ENCODE assay signal across 19 cellular contexts in genomic region chr10:107118866-107119265, GRCh38. TPM values are rescaled to one million over a fixed set of nuclear protein-coding genes. Genes with fewer than 3 reads are reported as not detected.
"Had no signal": no experiment of that assay in that cellular context is flagged by ENCODE, and none has a peak within 500 bp of the region (broad histone marks: within the 10 kb centered on the region; RNA-seq: fewer than 3 reads in every experiment).

No MANE protein-coding gene starts in this region.

- ATAC-seq: effector memory CD8-positive, alpha-beta T cell; lower lobe of right lung had no signal

- H3K36me3 Mint-ChIP-seq: activated naive CD8-positive, alpha-beta T cell treated with anti-CD3 and anti-CD28 coated beads, Interleukin-2, amount 10 ng/mL, durations not matched to agents 7 days and 5 days; stimulated activated naive B cell treated with anti-CD40 and anti-IgM and Interleukin-4, amounts not matched to agents 10 μg/mL and 1 μg/mL and 100 μg/mL, for 72 hours had no signal

- H3K4me3 ChIP-seq: ascending aorta, lower lobe of right lung, thyroid gland had no signal

- H3K27me3 Mint-ChIP-seq: activated CD4-positive, alpha-beta T cell treated with anti-CD3 and anti-CD28 coated beads, Interleukin-2, amount 10 ng/mL, durations not matched to agents 7 days and 5 days; activated naive CD8-positive, alpha-beta T cell treated with anti-CD3 and anti-CD28 coated beads, Interleukin-2, amount 10 ng/mL, durations not matched to agents 7 days and 5 days; effector memory CD8-positive, alpha-beta T cell; stimulated activated naive B cell treated with anti-CD40 and anti-IgM and Interleukin-4, amounts not matched to agents 10 μg/mL and 1 μg/mL and 100 μg/mL, for 72 hours had no signal

- H3K27ac Mint-ChIP-seq: activated CD4-positive, alpha-beta T cell treated with anti-CD3 and anti-CD28 coated beads, Interleukin-2, amount 10 ng/mL, durations not matched to agents 7 days and 5 days; activated naive CD8-positive, alpha-beta T cell treated with anti-CD3 and anti-CD28 coated beads, Interleukin-2, amount 10 ng/mL, durations not matched to agents 7 days and 5 days; activated T-helper 1 cell treated with anti-CD3 and anti-CD28 coated beads, Interleukin-12 subunit alpha, Interleukin-12 subunit beta, Interleukin-2, Interleukin-4 antibody, amounts not matched to agents 30 ng/mL and 10 ng/mL and 1 ng/mL, durations not matched to agents 14 hours and 24 hours and 36 hours; effector memory CD8-positive, alpha-beta T cell; nephron progenitor cell; stimulated activated naive B cell treated with anti-CD40 and anti-IgM and Interleukin-4, amounts not matched to agents 10 μg/mL and 1 μg/mL and 100 μg/mL, for 72 hours had no signal

- H3K4me1 ChIP-seq: ascending aorta, lower lobe of right lung, thyroid gland had no signal

- H3K9me3 ChIP-seq: ascending aorta, lower lobe of right lung, thyroid gland had no signal

- FAIRE-seq: bronchial epithelial cell, frontal cortex had no signal

- DNase-seq: activated CD4-positive, alpha-beta T cell treated with anti-CD3 and anti-CD28 coated beads, Interleukin-2, amount 10 ng/mL, durations not matched to agents 7 days and 5 days; activated CD4-positive, CD25-positive, alpha-beta regulatory T cell; activated naive CD4-positive, alpha-beta T cell; activated naive CD8-positive, alpha-beta T cell treated with anti-CD3 and anti-CD28 coated beads, Interleukin-2, amount 10 ng/mL, durations not matched to agents 7 days and 5 days; dermis blood vessel endothelial cell; effector memory CD8-positive, alpha-beta T cell; head of caudate nucleus; lower lobe of right lung; nephron progenitor cell; occipital lobe; stimulated activated CD4-positive, alpha-beta T cell treated with anti-CD3 and anti-CD28 coated beads, Interleukin-4, amount 100 ng/mL, for 1 hour; stimulated activated naive B cell treated with anti-CD40 and anti-IgM and Interleukin-4, amounts not matched to agents 10 μg/mL and 1 μg/mL and 100 μg/mL, for 72 hours; thyroid gland had no signal

- H3K27me3 ChIP-seq: ascending aorta, thyroid gland had no signal

- H3K4me1 Mint-ChIP-seq: activated CD4-positive, alpha-beta T cell treated with anti-CD3 and anti-CD28 coated beads, Interleukin-2, amount 10 ng/mL, durations not matched to agents 7 days and 5 days; activated naive CD8-positive, alpha-beta T cell treated with anti-CD3 and anti-CD28 coated beads, Interleukin-2, amount 10 ng/mL, durations not matched to agents 7 days and 5 days; nephron progenitor cell; stimulated activated naive B cell treated with anti-CD40 and anti-IgM and Interleukin-4, amounts not matched to agents 10 μg/mL and 1 μg/mL and 100 μg/mL, for 72 hours had no signal

- H3K4me3 Mint-ChIP-seq: activated CD4-positive, alpha-beta T cell treated with anti-CD3 and anti-CD28 coated beads, Interleukin-2, amount 10 ng/mL, durations not matched to agents 7 days and 5 days; activated naive CD8-positive, alpha-beta T cell treated with anti-CD3 and anti-CD28 coated beads, Interleukin-2, amount 10 ng/mL, durations not matched to agents 7 days and 5 days; activated T-helper 1 cell treated with anti-CD3 and anti-CD28 coated beads, Interleukin-12 subunit alpha, Interleukin-12 subunit beta, Interleukin-2, Interleukin-4 antibody, amounts not matched to agents 30 ng/mL and 10 ng/mL and 1 ng/mL, durations not matched to agents 14 hours and 24 hours and 36 hours; effector memory CD8-positive, alpha-beta T cell; nephron progenitor cell; stimulated activated naive B cell treated with anti-CD40 and anti-IgM and Interleukin-4, amounts not matched to agents 10 μg/mL and 1 μg/mL and 100 μg/mL, for 72 hours had no signal

- H3K36me3 ChIP-seq: ascending aorta, lower lobe of right lung, thyroid gland had no signal

- H3K27ac ChIP-seq: ascending aorta, epithelial cell of prostate, lower lobe of right lung, thyroid gland had no signal

RNA-seq across cellular contexts. Expression of gene SORCS1, which starts 45.6 kb away (rescaled TPM):
- total RNA-seq: activated CD4-positive, alpha-beta T cell treated with anti-CD3 and anti-CD28 coated beads, Interleukin-2, amount 10 ng/mL, durations not matched to agents 7 days and 5 days; activated naive CD8-positive, alpha-beta T cell treated with anti-CD3 and anti-CD28 coated beads, Interleukin-2, amount 10 ng/mL, durations not matched to agents 7 days and 5 days; activated T-helper 1 cell treated with anti-CD3 and anti-CD28 coated beads, Interleukin-12 subunit alpha, Interleukin-12 subunit beta, Interleukin-2, Interleukin-4 antibody, amounts not matched to agents 30 ng/mL and 10 ng/mL and 1 ng/mL, durations not matched to agents 14 hours and 24 hours and 36 hours; ascending aorta; bronchial epithelial cell; chondrocyte; dermis blood vessel endothelial cell had no signal
